ENCODE assay signal across 2 cellular contexts in genomic region chr4:173707658-173708415, GRCh38.
TF ChIP-seq lines count a peak whose summit lies in the region.

No MANE protein-coding gene starts in this region.

TF ChIP-seq in IMR-90, 13 proteins besides CTCF, POLR2A, EP300 and RAD21:
- TF ChIP-seq CEBPB (IDR thresholded peaks at IDR 0.05; ENCODE audit: low read depth, low read length): peak; percentile 56; the same call in 1 of the 2 replicates
- TF ChIP-seq SMC3 (IDR thresholded peaks at IDR 0.05; ENCODE audit: low read depth, low read length): no peak
- TF ChIP-seq MAFK (IDR thresholded peaks at IDR 0.05; ENCODE audit: low read depth, low read length): peak; percentile 52
- no peak for TF ChIP-seq NFE2L2 (IDR thresholded peaks at IDR 0.05; ENCODE audit: low read depth, low read length)
TF ChIP-seq in IMR-90: peak in this region for 2.

TF ChIP-seq in K562, 482 proteins besides CTCF, POLR2A, EP300 and RAD21:
- peak; percentile 74 for TF ChIP-seq ZNF316 (IDR thresholded peaks at IDR 0.05)
- TF ChIP-seq ZNF354B (CRISPR knock-in tag; IDR thresholded peaks at IDR 0.05): no peak
- TF ChIP-seq MAFG (tag; conservative IDR thresholded peaks at IDR 0.05): peak; percentile 57
- no peak for TF ChIP-seq DIDO1 (tag; IDR thresholded peaks at IDR 0.05; ENCODE audit: low read depth)
- peak; percentile 42; the same call in 1 of the 2 replicates for TF ChIP-seq MAFK (IDR thresholded peaks at IDR 0.05; ENCODE audit: low read length)
- no peak for TF ChIP-seq EP400 (IDR thresholded peaks at IDR 0.05)
- no peak for TF ChIP-seq ADNP (tag; IDR thresholded peaks at IDR 0.05)
- peak; percentile 60 for TF ChIP-seq C11orf30 (IDR thresholded peaks at IDR 0.05; ENCODE audit: low read depth)
- TF ChIP-seq, protein P1, sequence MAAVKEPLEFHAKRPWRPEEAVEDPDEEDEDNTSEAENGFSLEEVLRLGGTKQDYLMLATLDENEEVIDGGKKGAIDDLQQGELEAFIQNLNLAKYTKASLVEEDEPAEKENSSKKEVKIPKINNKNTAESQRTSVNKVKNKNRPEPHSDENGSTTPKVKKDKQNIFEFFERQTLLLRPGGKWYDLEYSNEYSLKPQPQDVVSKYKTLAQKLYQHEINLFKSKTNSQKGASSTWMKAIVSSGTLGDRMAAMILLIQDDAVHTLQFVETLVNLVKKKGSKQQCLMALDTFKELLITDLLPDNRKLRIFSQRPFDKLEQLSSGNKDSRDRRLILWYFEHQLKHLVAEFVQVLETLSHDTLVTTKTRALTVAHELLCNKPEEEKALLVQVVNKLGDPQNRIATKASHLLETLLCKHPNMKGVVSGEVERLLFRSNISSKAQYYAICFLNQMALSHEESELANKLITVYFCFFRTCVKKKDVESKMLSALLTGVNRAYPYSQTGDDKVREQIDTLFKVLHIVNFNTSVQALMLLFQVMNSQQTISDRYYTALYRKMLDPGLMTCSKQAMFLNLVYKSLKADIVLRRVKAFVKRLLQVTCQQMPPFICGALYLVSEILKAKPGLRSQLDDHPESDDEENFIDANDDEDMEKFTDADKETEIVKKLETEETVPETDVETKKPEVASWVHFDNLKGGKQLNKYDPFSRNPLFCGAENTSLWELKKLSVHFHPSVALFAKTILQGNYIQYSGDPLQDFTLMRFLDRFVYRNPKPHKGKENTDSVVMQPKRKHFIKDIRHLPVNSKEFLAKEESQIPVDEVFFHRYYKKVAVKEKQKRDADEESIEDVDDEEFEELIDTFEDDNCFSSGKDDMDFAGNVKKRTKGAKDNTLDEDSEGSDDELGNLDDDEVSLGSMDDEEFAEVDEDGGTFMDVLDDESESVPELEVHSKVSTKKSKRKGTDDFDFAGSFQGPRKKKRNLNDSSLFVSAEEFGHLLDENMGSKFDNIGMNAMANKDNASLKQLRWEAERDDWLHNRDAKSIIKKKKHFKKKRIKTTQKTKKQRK (IDR thresholded peaks at IDR 0.05; ENCODE audit: borderline replicate concordance, low read depth, low read length): no peak
- no peak for TF ChIP-seq SMARCC2 (IDR thresholded peaks at IDR 0.05; ENCODE audit: low read depth)
